ENCODE assay signal across 28 cellular contexts in genomic region chr9:111762546-111762945, GRCh38. TPM values are rescaled to one million over a fixed set of nuclear protein-coding genes. Genes with fewer than 3 reads are reported as not detected.
"Had no signal": no experiment of that assay in that cellular context is flagged by ENCODE, and none has a peak within 500 bp of the region (broad histone marks: within the 10 kb centered on the region; RNA-seq: fewer than 3 reads in every experiment).

No MANE protein-coding gene starts in this region.

- FAIRE-seq: endothelial cell of umbilical vein, urothelium cell line had no signal

- H3K27ac ChIP-seq: cardiac muscle cell, gastrocnemius medialis, right lobe of liver, skin epidermis, transverse colon, WERI-Rb-1 had no signal

- H3K27me3 ChIP-seq: cardiac muscle cell, gastrocnemius medialis, right lobe of liver, transverse colon had no signal

- H3K36me3 ChIP-seq: cardiac muscle cell, gastrocnemius medialis, right lobe of liver, transverse colon, WERI-Rb-1 had no signal

- H3K4me3 ChIP-seq: cardiac muscle cell, gastrocnemius medialis, mucosa of descending colon, right lobe of liver, skin epidermis, transverse colon had no signal

- H3K9me3 ChIP-seq: gastrocnemius medialis, right lobe of liver had no signal

- H3K4me1 ChIP-seq: right lobe of liver had no signal

- DNase-seq: activated CD4-positive, alpha-beta T cell treated with anti-CD3 and anti-CD28 coated beads for 1 hour; activated CD8-positive, alpha-beta memory T cell treated with anti-CD3 and anti-CD28 coated beads for 24 hours; activated CD8-positive, alpha-beta memory T cell treated with anti-CD3 and anti-CD28 coated beads, Interleukin-2, amount 50 U/mL, for 4 hours; activated naive CD4-positive, alpha-beta T cell; activated T-cell treated with anti-CD3 and anti-CD28 coated beads, Interleukin-2, amount 50 U/mL, for 24 hours; amniotic stem cell; effector memory CD4-positive, alpha-beta T cell; gastrocnemius medialis; hippocampal formation; mucosa of descending colon; nucleus accumbens; posterior cingulate gyrus; right lobe of liver; stimulated activated naive B cell treated with anti-CD40 and anti-IgM and Interleukin-4, amounts not matched to agents 10 μg/mL and 1 μg/mL and 100 μg/mL, for 72 hours; T-helper 9 cell; transverse colon; WERI-Rb-1 had no signal

RNA-seq across cellular contexts. Expression of gene SHOC1, which starts 32.2 kb away (rescaled TPM):
- total RNA-seq: activated T-helper 2 cell treated with anti-CD3 and anti-CD28 coated beads, Interferon-gamma antibody, Interleukin-2, Interleukin-4, amounts not matched to agents 10 μg/mL and 5 μg/mL and 100 μg/mL, durations not matched to agents 14 hours and 24 hours and 36 hours; cardiac muscle cell; cerebellum; dermis microvascular lymphatic vessel endothelial cell; endothelial cell of umbilical vein; gastrocnemius medialis; liver; mucosa of descending colon; right lobe of liver; T-helper 1 cell treated with Interleukin-12 subunit alpha and Interleukin-12 subunit beta and Interleukin-4 antibody, amounts not matched to agents 30 ng/mL and 1 ng/mL, for 36 hours; temporal lobe; transverse colon had no signal
- polyA plus RNA-seq: endothelial cell of umbilical vein, neural cell had no signal
